Comparison of ENCODE assay signal across 23 cellular contexts in the genomic region with DNA sequence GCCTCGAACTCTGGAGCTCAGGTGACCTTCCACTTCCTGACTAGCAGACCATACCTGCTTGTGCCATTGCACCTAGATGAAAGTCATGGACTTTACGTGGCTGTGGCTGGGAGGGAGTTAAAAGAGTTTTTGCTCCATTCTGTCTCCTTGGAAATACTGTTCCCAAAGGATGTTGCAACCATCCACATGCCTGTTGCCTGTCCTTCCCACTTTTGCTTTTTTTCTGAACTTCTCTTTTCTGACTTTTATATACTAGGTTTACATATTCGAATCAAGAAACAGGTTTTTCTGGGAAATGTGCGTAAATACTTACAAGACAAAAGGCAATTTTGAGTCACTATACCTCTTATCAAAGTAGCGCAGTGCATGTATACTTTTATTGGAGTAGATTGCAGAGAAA.
"Had no signal": no experiment of that assay in that cellular context is flagged by ENCODE, and none has a peak within 500 bp of the region (broad histone marks: within the 10 kb centered on the region; RNA-seq: fewer than 3 reads in every experiment).

No MANE protein-coding gene starts in this region.

- H3K36me3 Mint-ChIP-seq: type B pancreatic cell, WTC11 had no signal

- H3K9me3 Mint-ChIP-seq: activated naive CD4-positive, alpha-beta T cell treated with anti-CD3 and anti-CD28 coated beads for 36 hours; dendritic cell treated with granulocyte-macrophage colony-stimulating factor and Interleukin-4, amounts not matched to agents 40 ng/mL and 50 ng/mL, for 4 days; naive thymus-derived CD4-positive, alpha-beta T cell; neural crest cell; stimulated activated naive B cell treated with anti-CD40 and anti-IgM and Interleukin-4, amounts not matched to agents 10 μg/mL and 1 μg/mL and 100 μg/mL, for 72 hours; T-cell; type B pancreatic cell; WTC11 had no signal

- ATAC-seq: gastroesophageal sphincter; naive thymus-derived CD4-positive, alpha-beta T cell; stimulated activated naive B cell treated with anti-CD40 and anti-IgM and Interleukin-4, amounts not matched to agents 10 μg/mL and 1 μg/mL and 100 μg/mL, for 72 hours; T-cell; WTC11 had no signal

- H3K36me3 ChIP-seq: cardiac muscle cell, gastroesophageal sphincter, thoracic aorta had no signal

- DNase-seq: activated CD4-positive, alpha-beta T cell treated with anti-CD3 and anti-CD28 coated beads for 4 hours; activated CD4-positive, alpha-beta T cell treated with anti-CD3 and anti-CD28 coated beads, Interleukin-2, amount 50 U/mL, for 48 hours; activated CD8-positive, alpha-beta memory T cell treated with anti-CD3 and anti-CD28 coated beads, Interleukin-2, amount 50 U/mL, for 48 hours; activated effector memory CD4-positive, alpha-beta T cell treated with Interleukin-2 at 50 U/mL for 16 hours; activated naive CD4-positive, alpha-beta T cell treated with anti-CD3 and anti-CD28 coated beads for 36 hours; activated T-cell treated with anti-CD3 and anti-CD28 coated beads, Interleukin-2, amount 50 U/mL, for 48 hours; effector CD4-positive, alpha-beta T cell; erythroblast; head of caudate nucleus; naive thymus-derived CD4-positive, alpha-beta T cell; posterior cingulate gyrus; stimulated activated CD4-positive, alpha-beta T cell treated with anti-CD3 and anti-CD28 coated beads, Interleukin-2, amount 100 ng/mL, for 48 hours; stimulated activated CD8-positive, alpha-beta memory T cell treated with anti-CD3 and anti-CD28 coated beads, Interleukin-4, amount 100 ng/mL, for 48 hours; stimulated activated naive B cell treated with anti-CD40 and anti-IgM and Interleukin-4, amounts not matched to agents 10 μg/mL and 1 μg/mL and 100 μg/mL, for 72 hours; T-cell; T-helper 9 cell had no signal

- H3K27me3 ChIP-seq: cardiac muscle cell, gastroesophageal sphincter had no signal

- H3K4me3 ChIP-seq: cardiac muscle cell, gastroesophageal sphincter, thoracic aorta had no signal

- H3K4me1 Mint-ChIP-seq: WTC11 had no signal

- H3K27me3 Mint-ChIP-seq: naive thymus-derived CD4-positive, alpha-beta T cell; stimulated activated naive B cell treated with anti-CD40 and anti-IgM and Interleukin-4, amounts not matched to agents 10 μg/mL and 1 μg/mL and 100 μg/mL, for 72 hours; T-cell had no signal

- H3K9me3 ChIP-seq: gastroesophageal sphincter, thoracic aorta had no signal

- H3K4me3 Mint-ChIP-seq: activated naive CD4-positive, alpha-beta T cell treated with anti-CD3 and anti-CD28 coated beads for 36 hours; dendritic cell treated with granulocyte-macrophage colony-stimulating factor and Interleukin-4, amounts not matched to agents 40 ng/mL and 50 ng/mL, for 4 days; naive thymus-derived CD4-positive, alpha-beta T cell; neural crest cell; stimulated activated naive B cell treated with anti-CD40 and anti-IgM and Interleukin-4, amounts not matched to agents 10 μg/mL and 1 μg/mL and 100 μg/mL, for 72 hours; T-cell; type B pancreatic cell; WTC11 had no signal

- H3K27ac Mint-ChIP-seq: activated naive CD4-positive, alpha-beta T cell treated with anti-CD3 and anti-CD28 coated beads for 36 hours; dendritic cell treated with granulocyte-macrophage colony-stimulating factor and Interleukin-4, amounts not matched to agents 40 ng/mL and 50 ng/mL, for 4 days; stimulated activated naive B cell treated with anti-CD40 and anti-IgM and Interleukin-4, amounts not matched to agents 10 μg/mL and 1 μg/mL and 100 μg/mL, for 72 hours; T-cell; WTC11 had no signal

- H3K27ac ChIP-seq: cardiac muscle cell, gastroesophageal sphincter, thoracic aorta had no signal
